In genomic region chr16:89291776-89292175, GRCh38 we compare ENCODE assay signal across 1 cellular context.
TF ChIP-seq lines count a peak whose summit lies in the region.

No MANE protein-coding gene starts in this region.

TF ChIP-seq in H1, 55 proteins besides CTCF, POLR2A, EP300 and RAD21 (continued from another document):
- TF ChIP-seq CEBPB (IDR thresholded peaks at IDR 0.05; ENCODE audit: low read depth, low read length) = no peak
